Comparison of ENCODE assay signal across 9 cellular contexts in genomic region chr20:8153281-8153908, GRCh38. TPM values are rescaled to one million over a fixed set of nuclear protein-coding genes. Genes with fewer than 3 reads are reported as not detected.
A peak's percentile ranks its signal among the peaks of the same experiment; 100 is the strongest.
DNase-seq lines count a peak whose midpoint lies in the region; ATAC-seq lines count a peak whose summit lies in the region.
"Had no signal": no experiment of that assay in that cellular context is flagged by ENCODE, and none has a peak within 500 bp of the region (broad histone marks: within the 10 kb centered on the region; RNA-seq: fewer than 3 reads in every experiment).

No MANE protein-coding gene starts in this region.

- peaks cover 0 to 4% (median 0%) of the 10 kb centered on the region in 8 donors for H3K9me3 Mint-ChIP-seq in CD4-positive, alpha-beta memory T cell

- CTCF ChIA-PET in CD4-positive, alpha-beta memory T cell (lab: Charles Lee; ENCODE audit: partially characterized antibody): interaction anchor here (0.8 kb wide), 1 partner anchor 9 kb away, joined by 3 read pairs; no protein-coding TSS in a partner anchor

- peak overlapping the region in 7 of 8 donors; percentile 1 to 66 (median 52) for H3K4me3 Mint-ChIP-seq in CD4-positive, alpha-beta memory T cell

- H3K27ac Mint-ChIP-seq in CD4-positive, alpha-beta memory T cell: peak overlapping the region; percentile 10 to 65 (median 48)

- H3K4me1 ChIP-seq in CD4-positive, alpha-beta memory T cell (ENCODE audit: insufficient read depth, low read length): peaks cover 70% of the 10 kb centered on the region

- H3K27me3 ChIP-seq in CD4-positive, alpha-beta memory T cell (ENCODE audit: insufficient read depth, low read length): no peaks in the 10 kb centered on the region
- H3K27me3 ChIP-seq: neutrophil had no signal

- peak; percentile 33 to 57 (median 47) for DNase-seq in CD4-positive, alpha-beta memory T cell
- peak; percentile 64 for DNase-seq in NCI-H345 (lab: John Stamatoyannopoulos, UW)
- DNase-seq in left cardiac atrium: no peak
- DNase-seq in NCI-H526 (lab: John Stamatoyannopoulos, UW): no peak
- DNase-seq in medulla oblongata (ENCODE audit: extremely low spot score): no peak
- DNase-seq in activated CD4-positive, alpha-beta T cell treated with anti-CD3 and anti-CD28 coated beads, Interleukin-2, amount 50 U/mL, for 4 hours: no peak

- no peaks in the 10 kb centered on the region for H3K36me3 ChIP-seq in CD4-positive, alpha-beta memory T cell (ENCODE audit: insufficient read depth, low read length)
- H3K36me3 ChIP-seq: neutrophil had no signal

- ATAC-seq in GM18907 (IDR thresholded peaks at IDR 0.05; ENCODE audit: unreplicated experiment) (peak; percentile 72), left cardiac atrium (peak; percentile 32 to 35), GM21360 (IDR thresholded peaks at IDR 0.05; ENCODE audit: unreplicated experiment) (no peak)

- no peaks in the 10 kb centered on the region for H3K36me3 Mint-ChIP-seq in CD4-positive, alpha-beta memory T cell

- no peaks in the 10 kb centered on the region for H3K27me3 Mint-ChIP-seq in CD4-positive, alpha-beta memory T cell

- no peaks in the 10 kb centered on the region for H3K9me3 ChIP-seq in CD4-positive, alpha-beta memory T cell (ENCODE audit: control insufficient read depth in 1 of 2, low read length in 2 of 2)
- H3K9me3 ChIP-seq: neutrophil had no signal

- no peak overlapping the region for H3K4me3 ChIP-seq in CD4-positive, alpha-beta memory T cell (ENCODE audit: low read length in 2 of 2)

- H3K27ac ChIP-seq in CD4-positive, alpha-beta memory T cell (ENCODE audit: low read depth, low read length): no peak overlapping the region
- H3K27ac ChIP-seq: neutrophil had no signal

- POLR2A ChIA-PET in CD4-positive, alpha-beta memory T cell (lab: Charles Lee; ENCODE audit: partially characterized antibody): interaction anchor here (0.7 to 2.5 kb wide), 3 partner anchors 8 to 133 kb away, joined by 3 to 9 read pairs (median 3); partner anchors contain the start of gene TMX4

- peaks cover 34 to 70% (median 55%) of the 10 kb centered on the region in 4 donors for H3K4me1 Mint-ChIP-seq in CD4-positive, alpha-beta memory T cell

- intact Hi-C loops in CD4-positive, alpha-beta memory T cell (cut with micrococcal nuclease): loop anchor here (1.0 to 5.0 kb wide), 3 partner anchors 21 to 131 kb away; partner anchors contain the start of gene PLCB1
- intact Hi-C loops in left cardiac atrium (cut with DNase I): no loop called here

RNA-seq across cellular contexts. Expression of gene PLCB1, which starts 21.3 kb away (rescaled TPM):
- total RNA-seq in CD4-positive, alpha-beta memory T cell: 1 to 10 TPM; 9.5 to 9.6 TPM
- polyA plus RNA-seq in CD4-positive, alpha-beta memory T cell: 1 to 10 TPM; 5.5 to 6.9 TPM
- 10 to 100 TPM; 25.9 to 27.1 TPM for total RNA-seq in left cardiac atrium

Comparison
In these comparisons a context has a peak if more than half of its experiments do, and no peak if none do; other contexts are left out.
1. DNase-seq: peak in CD4-positive, alpha-beta memory T cell (5 of 5) and NCI-H345 (single experiment); none in left cardiac atrium (single experiment), NCI-H526 (0 of 2), medulla oblongata (single experiment) and activated CD4-positive, alpha-beta T cell treated with anti-CD3 and anti-CD28 coated beads, Interleukin-2, amount 50 U/mL, for 4 hours (0 of 2).